In the genomic region with DNA sequence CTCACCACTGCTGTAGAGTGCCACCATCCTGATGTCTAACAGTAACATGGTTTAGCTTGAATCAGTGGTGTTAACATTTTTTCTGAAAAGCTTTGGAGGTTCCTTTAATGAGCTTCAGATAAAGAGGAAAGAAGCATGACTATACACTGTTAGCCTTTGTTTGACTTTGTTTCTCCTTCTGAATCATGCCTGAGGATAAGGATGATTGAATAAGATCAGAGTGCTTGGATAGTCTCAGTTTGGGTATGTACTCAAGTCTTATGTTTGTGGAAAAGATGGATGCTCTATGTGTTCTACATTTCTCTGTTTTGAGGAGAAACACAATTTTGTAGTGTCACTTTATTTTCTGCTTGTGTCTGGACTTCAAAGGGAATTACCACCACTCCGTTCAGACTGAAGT, we compare ENCODE assay signal across 1 cellular context.
TF ChIP-seq lines count a peak whose summit lies in the region.

No MANE protein-coding gene starts in this region.

TF ChIP-seq in GM23338, 12 proteins besides CTCF, POLR2A, EP300 and RAD21:
- no peak for TF ChIP-seq ZNF331 (CRISPR knock-in tag; IDR thresholded peaks at IDR 0.05; ENCODE audit: low read depth)
- no peak for TF ChIP-seq ZNF114 (CRISPR knock-in tag; IDR thresholded peaks at IDR 0.05)
- TF ChIP-seq, protein P1, sequence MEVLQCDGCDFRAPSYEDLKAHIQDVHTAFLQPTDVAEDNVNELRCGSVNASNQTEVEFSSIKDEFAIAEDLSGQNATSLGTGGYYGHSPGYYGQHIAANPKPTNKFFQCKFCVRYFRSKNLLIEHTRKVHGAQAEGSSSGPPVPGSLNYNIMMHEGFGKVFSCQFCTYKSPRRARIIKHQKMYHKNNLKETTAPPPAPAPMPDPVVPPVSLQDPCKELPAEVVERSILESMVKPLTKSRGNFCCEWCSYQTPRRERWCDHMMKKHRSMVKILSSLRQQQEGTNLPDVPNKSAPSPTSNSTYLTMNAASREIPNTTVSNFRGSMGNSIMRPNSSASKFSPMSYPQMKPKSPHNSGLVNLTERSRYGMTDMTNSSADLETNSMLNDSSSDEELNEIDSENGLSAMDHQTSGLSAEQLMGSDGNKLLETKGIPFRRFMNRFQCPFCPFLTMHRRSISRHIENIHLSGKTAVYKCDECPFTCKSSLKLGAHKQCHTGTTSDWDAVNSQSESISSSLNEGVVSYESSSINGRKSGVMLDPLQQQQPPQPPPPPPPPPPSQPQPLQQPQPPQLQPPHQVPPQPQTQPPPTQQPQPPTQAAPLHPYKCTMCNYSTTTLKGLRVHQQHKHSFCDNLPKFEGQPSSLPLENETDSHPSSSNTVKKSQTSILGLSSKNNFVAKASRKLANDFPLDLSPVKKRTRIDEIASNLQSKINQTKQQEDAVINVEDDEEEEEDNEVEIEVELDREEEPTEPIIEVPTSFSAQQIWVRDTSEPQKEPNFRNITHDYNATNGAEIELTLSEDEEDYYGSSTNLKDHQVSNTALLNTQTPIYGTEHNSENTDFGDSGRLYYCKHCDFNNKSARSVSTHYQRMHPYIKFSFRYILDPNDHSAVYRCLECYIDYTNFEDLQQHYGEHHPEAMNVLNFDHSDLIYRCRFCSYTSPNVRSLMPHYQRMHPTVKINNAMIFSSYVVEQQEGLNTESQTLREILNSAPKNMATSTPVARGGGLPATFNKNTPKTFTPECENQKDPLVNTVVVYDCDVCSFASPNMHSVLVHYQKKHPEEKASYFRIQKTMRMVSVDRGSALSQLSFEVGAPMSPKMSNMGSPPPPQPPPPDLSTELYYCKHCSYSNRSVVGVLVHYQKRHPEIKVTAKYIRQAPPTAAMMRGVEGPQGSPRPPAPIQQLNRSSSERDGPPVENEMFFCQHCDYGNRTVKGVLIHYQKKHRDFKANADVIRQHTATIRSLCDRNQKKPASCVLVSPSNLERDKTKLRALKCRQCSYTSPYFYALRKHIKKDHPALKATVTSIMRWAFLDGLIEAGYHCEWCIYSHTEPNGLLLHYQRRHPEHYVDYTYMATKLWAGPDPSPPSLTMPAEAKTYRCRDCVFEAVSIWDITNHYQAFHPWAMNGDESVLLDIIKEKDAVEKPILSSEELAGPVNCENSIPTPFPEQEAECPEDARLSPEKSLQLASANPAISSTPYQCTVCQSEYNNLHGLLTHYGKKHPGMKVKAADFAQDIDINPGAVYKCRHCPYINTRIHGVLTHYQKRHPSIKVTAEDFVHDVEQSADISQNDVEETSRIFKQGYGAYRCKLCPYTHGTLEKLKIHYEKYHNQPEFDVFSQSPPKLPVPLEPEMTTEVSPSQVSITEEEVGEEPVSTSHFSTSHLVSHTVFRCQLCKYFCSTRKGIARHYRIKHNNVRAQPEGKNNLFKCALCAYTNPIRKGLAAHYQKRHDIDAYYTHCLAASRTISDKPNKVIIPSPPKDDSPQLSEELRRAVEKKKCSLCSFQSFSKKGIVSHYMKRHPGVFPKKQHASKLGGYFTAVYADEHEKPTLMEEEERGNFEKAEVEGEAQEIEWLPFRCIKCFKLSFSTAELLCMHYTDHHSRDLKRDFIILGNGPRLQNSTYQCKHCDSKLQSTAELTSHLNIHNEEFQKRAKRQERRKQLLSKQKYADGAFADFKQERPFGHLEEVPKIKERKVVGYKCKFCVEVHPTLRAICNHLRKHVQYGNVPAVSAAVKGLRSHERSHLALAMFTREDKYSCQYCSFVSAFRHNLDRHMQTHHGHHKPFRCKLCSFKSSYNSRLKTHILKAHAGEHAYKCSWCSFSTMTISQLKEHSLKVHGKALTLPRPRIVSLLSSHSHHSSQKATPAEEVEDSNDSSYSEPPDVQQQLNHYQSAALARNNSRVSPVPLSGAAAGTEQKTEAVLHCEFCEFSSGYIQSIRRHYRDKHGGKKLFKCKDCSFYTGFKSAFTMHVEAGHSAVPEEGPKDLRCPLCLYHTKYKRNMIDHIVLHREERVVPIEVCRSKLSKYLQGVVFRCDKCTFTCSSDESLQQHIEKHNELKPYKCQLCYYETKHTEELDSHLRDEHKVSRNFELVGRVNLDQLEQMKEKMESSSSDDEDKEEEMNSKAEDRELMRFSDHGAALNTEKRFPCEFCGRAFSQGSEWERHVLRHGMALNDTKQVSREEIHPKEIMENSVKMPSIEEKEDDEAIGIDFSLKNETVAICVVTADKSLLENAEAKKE (CRISPR knock-in tag; IDR thresholded peaks at IDR 0.05): no peak
- no peak for TF ChIP-seq NANOG (IDR thresholded peaks at IDR 0.05; ENCODE audit: borderline replicate concordance)
- TF ChIP-seq, protein P2, sequence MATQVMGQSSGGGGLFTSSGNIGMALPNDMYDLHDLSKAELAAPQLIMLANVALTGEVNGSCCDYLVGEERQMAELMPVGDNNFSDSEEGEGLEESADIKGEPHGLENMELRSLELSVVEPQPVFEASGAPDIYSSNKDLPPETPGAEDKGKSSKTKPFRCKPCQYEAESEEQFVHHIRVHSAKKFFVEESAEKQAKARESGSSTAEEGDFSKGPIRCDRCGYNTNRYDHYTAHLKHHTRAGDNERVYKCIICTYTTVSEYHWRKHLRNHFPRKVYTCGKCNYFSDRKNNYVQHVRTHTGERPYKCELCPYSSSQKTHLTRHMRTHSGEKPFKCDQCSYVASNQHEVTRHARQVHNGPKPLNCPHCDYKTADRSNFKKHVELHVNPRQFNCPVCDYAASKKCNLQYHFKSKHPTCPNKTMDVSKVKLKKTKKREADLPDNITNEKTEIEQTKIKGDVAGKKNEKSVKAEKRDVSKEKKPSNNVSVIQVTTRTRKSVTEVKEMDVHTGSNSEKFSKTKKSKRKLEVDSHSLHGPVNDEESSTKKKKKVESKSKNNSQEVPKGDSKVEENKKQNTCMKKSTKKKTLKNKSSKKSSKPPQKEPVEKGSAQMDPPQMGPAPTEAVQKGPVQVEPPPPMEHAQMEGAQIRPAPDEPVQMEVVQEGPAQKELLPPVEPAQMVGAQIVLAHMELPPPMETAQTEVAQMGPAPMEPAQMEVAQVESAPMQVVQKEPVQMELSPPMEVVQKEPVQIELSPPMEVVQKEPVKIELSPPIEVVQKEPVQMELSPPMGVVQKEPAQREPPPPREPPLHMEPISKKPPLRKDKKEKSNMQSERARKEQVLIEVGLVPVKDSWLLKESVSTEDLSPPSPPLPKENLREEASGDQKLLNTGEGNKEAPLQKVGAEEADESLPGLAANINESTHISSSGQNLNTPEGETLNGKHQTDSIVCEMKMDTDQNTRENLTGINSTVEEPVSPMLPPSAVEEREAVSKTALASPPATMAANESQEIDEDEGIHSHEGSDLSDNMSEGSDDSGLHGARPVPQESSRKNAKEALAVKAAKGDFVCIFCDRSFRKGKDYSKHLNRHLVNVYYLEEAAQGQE (IDR thresholded peaks at IDR 0.05; ENCODE audit: unreplicated experiment): no peak
- no peak for TF ChIP-seq EZH2phosphoT487 (IDR thresholded peaks at IDR 0.05; ENCODE audit: unreplicated experiment)
- no peak for TF ChIP-seq CREB1 (CRISPR knock-in tag; IDR thresholded peaks at IDR 0.05; ENCODE audit: low read depth)
- TF ChIP-seq STAT1 (IDR thresholded peaks at IDR 0.05; ENCODE audit: unreplicated experiment): no peak
- no peak for TF ChIP-seq EZH2 (IDR thresholded peaks at IDR 0.05; ENCODE audit: low read depth, unreplicated experiment)
- no peak for TF ChIP-seq JUNB (IDR thresholded peaks at IDR 0.05; ENCODE audit: unreplicated experiment)
- no peak for TF ChIP-seq POLR2AphosphoS5 (IDR thresholded peaks at IDR 0.05; ENCODE audit: low read depth)
- TF ChIP-seq, protein P3, sequence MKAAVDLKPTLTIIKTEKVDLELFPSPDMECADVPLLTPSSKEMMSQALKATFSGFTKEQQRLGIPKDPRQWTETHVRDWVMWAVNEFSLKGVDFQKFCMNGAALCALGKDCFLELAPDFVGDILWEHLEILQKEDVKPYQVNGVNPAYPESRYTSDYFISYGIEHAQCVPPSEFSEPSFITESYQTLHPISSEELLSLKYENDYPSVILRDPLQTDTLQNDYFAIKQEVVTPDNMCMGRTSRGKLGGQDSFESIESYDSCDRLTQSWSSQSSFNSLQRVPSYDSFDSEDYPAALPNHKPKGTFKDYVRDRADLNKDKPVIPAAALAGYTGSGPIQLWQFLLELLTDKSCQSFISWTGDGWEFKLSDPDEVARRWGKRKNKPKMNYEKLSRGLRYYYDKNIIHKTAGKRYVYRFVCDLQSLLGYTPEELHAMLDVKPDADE (IDR thresholded peaks at IDR 0.05): no peak
TF ChIP-seq in GM23338: peak in this region for 0.
